In genomic region chr10:111598433-111599059, GRCh38 we compare ENCODE assay signal across 8 cellular contexts.
A peak's percentile ranks its signal among the peaks of the same experiment; 100 is the strongest.
DNase-seq lines count a peak whose midpoint lies in the region; ATAC-seq, FAIRE-seq and TF ChIP-seq lines count a peak whose summit lies in the region.

No MANE protein-coding gene starts in this region.

- intact Hi-C loops in left colon (cut with DNase I, micrococcal nuclease), result no loop called here

- H3K36me3 ChIP-seq in bronchial epithelial cell (ENCODE audit: control insufficient read depth, insufficient read depth, low read length), result no peaks in the 10 kb centered on the region

- ATAC-seq in GM21526 (IDR thresholded peaks at IDR 0.05; ENCODE audit: low FRiP score, unreplicated experiment) (peak; percentile 97), left colon (peak; percentile 80)

- peak; percentile 67 for TF ChIP-seq CTCF in bronchial epithelial cell (IDR thresholded peaks at IDR 0.05; ENCODE audit: insufficient read depth, low read length, severe bottlenecking)

- no peak overlapping the region for H3K4me3 ChIP-seq in bronchial epithelial cell (ENCODE audit: low read depth, low read length)

- DNase-seq in NCI-H1436 (lab: John Stamatoyannopoulos, UW) (peak; percentile 53), NCI-H1436 treated with DMSO at 0.1 percent for 48 hours (lab: John Stamatoyannopoulos, UW) (no peak), HS-27A (ENCODE audit: low read depth) (peak; percentile 8), T follicular helper cell (ENCODE audit: low read depth) (peak; percentile 15), bronchial epithelial cell (ENCODE audit: low read depth) (peak; percentile 62), left colon (peak; percentile 25 to 34)
- DNase-seq in stimulated activated CD4-positive, alpha-beta T cell treated with anti-CD3 and anti-CD28 coated beads, TNF-alpha, amount 100 ng/mL, for 24 hours (ENCODE audit: low read depth in 3 of 3), result peak in 2 of 3 experiments; percentile 12 to 16

- no peak for FAIRE-seq in bronchial epithelial cell (lab: Jason Lieb, UNC)

- H3K27me3 ChIP-seq in bronchial epithelial cell (ENCODE audit: control insufficient read depth, insufficient read depth, low read length), result no peaks in the 10 kb centered on the region
